In genomic region chr12:27824126-27824842, GRCh38 we compare ENCODE assay signal across 12 cellular contexts. TPM values are rescaled to one million over a fixed set of nuclear protein-coding genes. Genes with fewer than 3 reads are reported as not detected.
DNase-seq lines count a peak whose midpoint lies in the region; ATAC-seq and FAIRE-seq lines count a peak whose summit lies in the region.
"Had no signal": no experiment of that assay in that cellular context is flagged by ENCODE, and none has a peak within 500 bp of the region (broad histone marks: within the 10 kb centered on the region; RNA-seq: fewer than 3 reads in every experiment).

No MANE protein-coding gene starts in this region.

- H3K18ac ChIP-seq in trophoblast cell (ENCODE audit: low read length), result no peak overlapping the region

- no peaks in the 10 kb centered on the region for H3K36me3 ChIP-seq in trophoblast cell (ENCODE audit: control insufficient read depth in 1 of 2, insufficient read depth in 2 of 2, low read length in 2 of 2)
- H3K36me3 ChIP-seq: thoracic aorta had no signal

- WGBS in trophoblast cell (ENCODE audit: extremely low coverage, insufficient coverage, insufficient read length), result no CpG with 5 or more reads among the region's 12 CpGs

- no peak overlapping the region for H2BK5ac ChIP-seq in trophoblast cell (ENCODE audit: low read depth, low read length, poor library complexity)

- H4K12ac ChIP-seq in trophoblast cell (ENCODE audit: low read depth, low read length), result no peak overlapping the region

- no peak overlapping the region for H3K27ac ChIP-seq in trophoblast cell (ENCODE audit: low read depth, low read length)
- H3K27ac ChIP-seq: thoracic aorta had no signal

- no peaks in the 10 kb centered on the region for H3K27me3 ChIP-seq in trophoblast cell (ENCODE audit: insufficient read depth, low read length)

- DNase-seq in GM18507 (ENCODE audit: extremely low spot score, insufficient read length, low read depth) (peak; percentile 25), trophoblast cell (no peak), cortex of kidney (lab: John Stamatoyannopoulos, UW) (no peak), anterior cingulate cortex (lab: John Stamatoyannopoulos, UW) (no peak), HCEC 1CT (no peak)
- DNase-seq: caudate nucleus had no signal

- H3K79me2 ChIP-seq in trophoblast cell (ENCODE audit: control insufficient read depth, insufficient read depth, low read length, poor library complexity), result no peaks in the 10 kb centered on the region

- H3K27ac Mint-ChIP-seq in activated T-helper 17 cell treated with anti-CD3 and anti-CD28 coated beads, Interleukin-2, amount 50 U/mL, for 72 hours, result peak overlapping the region; percentile 91

- no peak overlapping the region for H3K23ac ChIP-seq in trophoblast cell (ENCODE audit: low read length)

- H2BK120ac ChIP-seq in trophoblast cell (ENCODE audit: insufficient read depth, low read length, poor library complexity), result no peak overlapping the region

- no peak overlapping the region for H3K4ac ChIP-seq in trophoblast cell (ENCODE audit: low read depth, low read length)

- no peaks in the 10 kb centered on the region for H3K9me3 ChIP-seq in trophoblast cell (ENCODE audit: insufficient read depth, low read depth, low read length)
- H3K9me3 ChIP-seq: thoracic aorta had no signal

- H4K8ac ChIP-seq in trophoblast cell (ENCODE audit: low read depth, low read length), result no peak overlapping the region

- peak overlapping the region; percentile 43 for H3K4me3 Mint-ChIP-seq in activated T-helper 17 cell treated with anti-CD3 and anti-CD28 coated beads, Interleukin-2, amount 50 U/mL, for 72 hours

- no peak overlapping the region for H2AFZ ChIP-seq in trophoblast cell (ENCODE audit: insufficient read depth, low read length, poor library complexity)

- H3K9me3 Mint-ChIP-seq in activated T-helper 17 cell treated with anti-CD3 and anti-CD28 coated beads, Interleukin-2, amount 50 U/mL, for 72 hours, result no peaks in the 10 kb centered on the region

- ATAC-seq in GM19468 (IDR thresholded peaks at IDR 0.05; ENCODE audit: extremely low read depth, unreplicated experiment) (peak; percentile 7), HG03108 (IDR thresholded peaks at IDR 0.05; ENCODE audit: unreplicated experiment) (peak; percentile 61)
- ATAC-seq in activated T-helper 17 cell treated with anti-CD3 and anti-CD28 coated beads, Interleukin-2, amount 50 U/mL, for 72 hours (replicated peaks), result peak; percentile 15

- H2AK5ac ChIP-seq in trophoblast cell (ENCODE audit: low read length), result no peak overlapping the region

- no peak overlapping the region for H2BK12ac ChIP-seq in trophoblast cell (ENCODE audit: low read length)

- no peak overlapping the region for H4K91ac ChIP-seq in trophoblast cell (ENCODE audit: low read depth, low read length)

- peaks cover 2 to 6% of the 10 kb centered on the region in 2 experiments for H3K4me1 ChIP-seq in trophoblast cell (ENCODE audit: control insufficient read depth in 1 of 2, insufficient read depth in 2 of 2, low read length in 2 of 2)

- peaks cover 29% of the 10 kb centered on the region for H3K4me1 Mint-ChIP-seq in activated T-helper 17 cell treated with anti-CD3 and anti-CD28 coated beads, Interleukin-2, amount 50 U/mL, for 72 hours

- H3K36me3 Mint-ChIP-seq in activated T-helper 17 cell treated with anti-CD3 and anti-CD28 coated beads, Interleukin-2, amount 50 U/mL, for 72 hours (ENCODE audit: low read depth), result peaks cover 6% of the 10 kb centered on the region

- no peaks in the 10 kb centered on the region for H3K79me1 ChIP-seq in trophoblast cell (ENCODE audit: low read length)

- H3K9ac ChIP-seq in trophoblast cell (ENCODE audit: low read length), result no peak overlapping the region

- peak; percentile 83 for FAIRE-seq in GM18507 (lab: Jason Lieb, UNC)

- H3K4me3 ChIP-seq in trophoblast cell (ENCODE audit: low read depth, low read length), result no peak overlapping the region
- H3K4me3 ChIP-seq: thoracic aorta had no signal

- H3K14ac ChIP-seq in trophoblast cell (ENCODE audit: low read length), result no peak overlapping the region

- no peak overlapping the region for H3K4me2 ChIP-seq in trophoblast cell (ENCODE audit: low read length)

- peaks cover 3% of the 10 kb centered on the region for H3K27me3 Mint-ChIP-seq in activated T-helper 17 cell treated with anti-CD3 and anti-CD28 coated beads, Interleukin-2, amount 50 U/mL, for 72 hours

RNA-seq across cellular contexts. Expression of gene MANSC4, which starts 44.2 kb away (rescaled TPM):
- not detected for total RNA-seq in activated T-helper 17 cell treated with anti-CD3 and anti-CD28 coated beads, Interleukin-2, amount 50 U/mL, for 72 hours
- polyA plus RNA-seq in trophoblast cell (2013), result 0.08 and 0.10 TPM in 2 replicates
- total RNA-seq: G401; T-helper 2 cell treated with Interferon-gamma antibody and Interleukin-4, amounts not matched to agents 100 ng/mL and 5 ng/mL, for 36 hours; thoracic aorta had no signal

RNA-seq across cellular contexts. Expression of gene KLHL42, which starts 44.3 kb away (rescaled TPM):
- total RNA-seq in activated T-helper 17 cell treated with anti-CD3 and anti-CD28 coated beads, Interleukin-2, amount 50 U/mL, for 72 hours, result 10 to 100 TPM in 1 of 2 donors, 1 to 10 TPM in 1; 9.6 to 12.2 TPM
- 13.1 TPM in 2 replicates for polyA plus RNA-seq in trophoblast cell (2013)

Comparison
In these comparisons a context has a peak if more than half of its experiments do, and no peak if none do; other contexts are left out.
1. ATAC-seq: peak in every context shown above with its lines; median percentile 61 in HG03108; 15 in activated T-helper 17 cell treated with anti-CD3 and anti-CD28 coated beads, Interleukin-2, amount 50 U/mL, for 72 hours; 7 in GM19468.